Comparison of ENCODE assay signal across 1 cellular context in the genomic region with DNA sequence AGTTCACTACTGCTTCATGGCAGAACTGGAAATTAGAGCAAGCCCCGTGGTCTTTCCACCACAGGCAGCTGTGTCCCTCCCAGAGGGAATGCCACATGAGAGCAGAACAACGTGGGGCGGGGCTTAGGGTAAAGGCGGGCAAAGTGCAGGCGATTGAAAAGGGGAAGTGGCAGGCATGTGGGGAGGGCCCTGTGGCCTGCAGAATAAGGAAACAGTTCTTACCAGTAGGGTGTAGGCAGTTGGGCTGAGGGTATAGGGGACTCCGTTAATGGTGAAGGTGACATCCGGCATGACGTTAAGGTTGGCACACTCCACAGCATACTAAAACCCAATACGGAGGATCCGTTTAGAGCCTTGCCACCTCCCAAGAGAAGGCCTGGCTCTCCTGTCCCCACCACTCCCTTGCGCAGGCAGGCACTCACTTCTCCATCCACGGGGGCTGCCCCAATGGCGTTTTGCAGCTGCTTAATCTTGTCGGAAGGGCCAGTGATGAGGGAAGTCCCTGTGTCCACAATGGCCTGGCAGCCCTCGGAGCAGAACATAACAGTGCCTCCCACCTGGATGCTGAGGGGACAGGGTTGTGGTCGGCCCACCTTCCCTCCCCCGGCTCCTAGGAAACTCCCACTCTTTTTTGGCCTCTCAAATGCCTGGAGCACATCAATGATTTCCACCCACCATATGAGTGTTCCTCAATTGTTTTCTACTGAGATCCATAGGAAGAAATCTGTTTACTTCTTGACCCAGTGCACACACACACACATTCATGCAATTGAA.
TF ChIP-seq lines count a peak whose summit lies in the region.

No MANE protein-coding gene starts in this region.

TF ChIP-seq in H1, 55 proteins besides CTCF, POLR2A, EP300 and RAD21:
- TF ChIP-seq JUND (IDR thresholded peaks at IDR 0.05; ENCODE audit: low read length): no peak
- TF ChIP-seq, protein P1, sequence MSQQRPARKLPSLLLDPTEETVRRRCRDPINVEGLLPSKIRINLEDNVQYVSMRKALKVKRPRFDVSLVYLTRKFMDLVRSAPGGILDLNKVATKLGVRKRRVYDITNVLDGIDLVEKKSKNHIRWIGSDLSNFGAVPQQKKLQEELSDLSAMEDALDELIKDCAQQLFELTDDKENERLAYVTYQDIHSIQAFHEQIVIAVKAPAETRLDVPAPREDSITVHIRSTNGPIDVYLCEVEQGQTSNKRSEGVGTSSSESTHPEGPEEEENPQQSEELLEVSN (IDR thresholded peaks at IDR 0.05): peak; percentile 77
- TF ChIP-seq, protein P2, sequence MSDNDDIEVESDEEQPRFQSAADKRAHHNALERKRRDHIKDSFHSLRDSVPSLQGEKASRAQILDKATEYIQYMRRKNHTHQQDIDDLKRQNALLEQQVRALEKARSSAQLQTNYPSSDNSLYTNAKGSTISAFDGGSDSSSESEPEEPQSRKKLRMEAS (IDR thresholded peaks at IDR 0.05): 0 out of 2 replicates have a peak, but pooled peaks have one; percentile 43
